ENCODE assay signal across 8 cellular contexts in genomic region chr4:38941911-38942310, GRCh38.
DNase-seq lines count a peak whose midpoint lies in the region; ATAC-seq and TF ChIP-seq lines count a peak whose summit lies in the region.
"Not testable (repeated sequence)": the region's sequence is repeated elsewhere in the genome, so short reads cannot be mapped to it uniquely, and the experiment has no call there.

No MANE protein-coding gene starts in this region.

- H3K36me3 ChIP-seq in mesenchymal stem cell (ENCODE audit: control insufficient read depth in 1 of 2, insufficient read depth in 2 of 2, low read depth in 1 of 2, low read length in 2 of 2) (peaks cover 36 to 91% of the 10 kb centered on the region in 2 experiments), rectal smooth muscle tissue (ENCODE audit: control insufficient read depth, insufficient read depth, low read length) (peaks cover 13% of the 10 kb centered on the region)

- H2AFZ ChIP-seq in mesenchymal stem cell (ENCODE audit: low read depth, low read length): not testable (repeated sequence)

- 85% methylated on average over 2 of the region's 3 CpGs for whole genome bisulfite sequencing in mesenchymal stem cell

- H2BK5ac ChIP-seq in mesenchymal stem cell (ENCODE audit: low read depth, low read length, poor library complexity, severe bottlenecking): not testable (repeated sequence)

- not testable (repeated sequence) for H3K4me3 ChIP-seq in AG04450 (ENCODE audit: low read depth, low read length); cardiac fibroblast (replicated peaks in 1 of 2; ENCODE audit: low read depth in 2 of 2, low read length in 2 of 2); rectal smooth muscle tissue (ENCODE audit: low read length)
- peak overlapping the region in 1 of 2 experiments; percentile 16 for H3K4me3 ChIP-seq in mesenchymal stem cell (ENCODE audit: insufficient read depth in 1 of 2, low read depth in 1 of 2, low read length in 2 of 2)

- peaks cover 13% of the 10 kb centered on the region for H3K79me1 ChIP-seq in mesenchymal stem cell (replicated peaks; ENCODE audit: low read length, poor library complexity, severe bottlenecking)

- peaks cover 61% of the 10 kb centered on the region for H3K4me1 Mint-ChIP-seq in activated T-cell treated with anti-CD3 and anti-CD28 coated beads, Interleukin-2, amount 50 U/mL, for 72 hours (ENCODE audit: low read depth)
- H3K4me1 Mint-ChIP-seq in stimulated activated naive B cell treated with anti-CD40 and anti-IgM and Interleukin-4, amounts not matched to agents 10 μg/mL and 1 μg/mL and 100 μg/mL, for 72 hours: peaks cover 19 to 56% of the 10 kb centered on the region in 2 donors

- H3K9ac ChIP-seq in mesenchymal stem cell (ENCODE audit: low read length): peak overlapping the region; percentile 0
- not testable (repeated sequence) for H3K9ac ChIP-seq in rectal smooth muscle tissue (ENCODE audit: low read length)

- POLR2A ChIA-PET in AG04450 (lab: Yijun Ruan, JAX): interaction anchor here (1.2 to 2.6 kb wide), 2 partner anchors 102 kb away, joined by 8 to 13 read pairs; no protein-coding TSS in a partner anchor

- not testable (repeated sequence) for H4K91ac ChIP-seq in mesenchymal stem cell (ENCODE audit: low read length)

- not testable (repeated sequence) for H3K9me3 ChIP-seq in AG04450 (ENCODE audit: control insufficient read depth, insufficient read depth, low read length); mesenchymal stem cell (ENCODE audit: control insufficient read depth, low read length)

- TF ChIP-seq CTCF in AG04450 (IDR thresholded peaks at IDR 0.05; ENCODE audit: low read depth, low read length); cardiac fibroblast (IDR thresholded peaks at IDR 0.05; ENCODE audit: low read depth, low read length): not testable (repeated sequence)

- not testable (repeated sequence) for H2AK5ac ChIP-seq in mesenchymal stem cell (ENCODE audit: low read length, severe bottlenecking)

- H3K4me2 ChIP-seq in mesenchymal stem cell (ENCODE audit: low read length, poor library complexity, severe bottlenecking): not testable (repeated sequence)

- H3K4me3 Mint-ChIP-seq in activated T-cell treated with anti-CD3 and anti-CD28 coated beads, Interleukin-2, amount 50 U/mL, for 72 hours: peak overlapping the region; percentile 65 to 77
- not testable (repeated sequence) for H3K4me3 Mint-ChIP-seq in stimulated activated naive B cell treated with anti-CD40 and anti-IgM and Interleukin-4, amounts not matched to agents 10 μg/mL and 1 μg/mL and 100 μg/mL, for 72 hours

- not testable (repeated sequence) for H3K4ac ChIP-seq in mesenchymal stem cell (ENCODE audit: low read depth in 1 of 2, low read length in 2 of 2)

- H3K36me3 Mint-ChIP-seq in activated T-cell treated with anti-CD3 and anti-CD28 coated beads, Interleukin-2, amount 50 U/mL, for 72 hours (ENCODE audit: insufficient read depth in 2 of 2): not testable (repeated sequence)
- H3K36me3 Mint-ChIP-seq in stimulated activated naive B cell treated with anti-CD40 and anti-IgM and Interleukin-4, amounts not matched to agents 10 μg/mL and 1 μg/mL and 100 μg/mL, for 72 hours: peaks cover 9 to 13% of the 10 kb centered on the region in 2 donors

- H3K18ac ChIP-seq in mesenchymal stem cell (ENCODE audit: low read depth in 1 of 2, low read length in 2 of 2): peak overlapping the region in 1 of 2 experiments; percentile 5

- H3K27me3 Mint-ChIP-seq in activated T-cell treated with anti-CD3 and anti-CD28 coated beads, Interleukin-2, amount 50 U/mL, for 72 hours (ENCODE audit: low read depth); stimulated activated naive B cell treated with anti-CD40 and anti-IgM and Interleukin-4, amounts not matched to agents 10 μg/mL and 1 μg/mL and 100 μg/mL, for 72 hours: not testable (repeated sequence)

- H2BK120ac ChIP-seq in mesenchymal stem cell (ENCODE audit: low read depth, low read length): not testable (repeated sequence)

- not testable (repeated sequence) for H2BK15ac ChIP-seq in mesenchymal stem cell (ENCODE audit: low read depth, poor library complexity, severe bottlenecking)

- not testable (repeated sequence) for DNase-seq in AG04450 (ENCODE audit: low read depth, low spot score); activated T-cell treated with anti-CD3 and anti-CD28 coated beads, Interleukin-2, amount 50 U/mL, for 72 hours; stimulated activated naive B cell treated with anti-CD40 and anti-IgM and Interleukin-4, amounts not matched to agents 10 μg/mL and 1 μg/mL and 100 μg/mL, for 72 hours
- peak; percentile 24 for DNase-seq in OCI-M1 (lab: John Stamatoyannopoulos, UW)
- DNase-seq in cardiac fibroblast (ENCODE audit: low read depth in 2 of 2): peak; percentile 39 to 78
- peak; percentile 61 for DNase-seq in fibroblast of peridontal ligament (ENCODE audit: extremely low read depth)
- DNase-seq in mesenchymal stem cell: peak; percentile 64

- not testable (repeated sequence) for ATAC-seq in activated T-cell treated with anti-CD3 and anti-CD28 coated beads, Interleukin-2, amount 50 U/mL, for 72 hours (replicated peaks in 1 of 2); stimulated activated naive B cell treated with anti-CD40 and anti-IgM and Interleukin-4, amounts not matched to agents 10 μg/mL and 1 μg/mL and 100 μg/mL, for 72 hours (replicated peaks)

- not testable (repeated sequence) for H2BK12ac ChIP-seq in mesenchymal stem cell (ENCODE audit: low read length in 2 of 2)

- CTCF ChIA-PET in AG04450 (lab: Charles Lee): not testable (repeated sequence)

- H3K14ac ChIP-seq in mesenchymal stem cell (ENCODE audit: low read length in 2 of 2): not testable (repeated sequence)

- not testable (repeated sequence) for H3K27me3 ChIP-seq in AG04450 (ENCODE audit: control insufficient read depth, insufficient read depth, low read length); mesenchymal stem cell (ENCODE audit: control insufficient read depth in 1 of 2, insufficient read depth in 1 of 2, low read length in 2 of 2); rectal smooth muscle tissue (ENCODE audit: control insufficient read depth, insufficient read depth, low read length)

- H3K27ac ChIP-seq in AG04450 (ENCODE audit: low read depth, low read length) (peak overlapping the region; percentile 34), rectal smooth muscle tissue (ENCODE audit: low read depth, low read length) (peak overlapping the region; percentile 92)
- H3K27ac ChIP-seq in mesenchymal stem cell (ENCODE audit: low read length, poor library complexity, severe bottlenecking): not testable (repeated sequence)

- H3K4me1 ChIP-seq in mesenchymal stem cell (ENCODE audit: control insufficient read depth, insufficient read depth, low read depth, low read length): not testable (repeated sequence)
- H3K4me1 ChIP-seq in rectal smooth muscle tissue (ENCODE audit: control insufficient read depth, insufficient read depth, low read length): peaks cover 19% of the 10 kb centered on the region

- H4K8ac ChIP-seq in mesenchymal stem cell (ENCODE audit: low read length): peak overlapping the region; percentile 42

- not testable (repeated sequence) for H3K9me3 Mint-ChIP-seq in activated T-cell treated with anti-CD3 and anti-CD28 coated beads, Interleukin-2, amount 50 U/mL, for 72 hours; stimulated activated naive B cell treated with anti-CD40 and anti-IgM and Interleukin-4, amounts not matched to agents 10 μg/mL and 1 μg/mL and 100 μg/mL, for 72 hours

- not testable (repeated sequence) for H3K23ac ChIP-seq in mesenchymal stem cell (ENCODE audit: low read length in 2 of 2)

- H3K27ac Mint-ChIP-seq in activated T-cell treated with anti-CD3 and anti-CD28 coated beads, Interleukin-2, amount 50 U/mL, for 72 hours: peak overlapping the region; percentile 82
- H3K27ac Mint-ChIP-seq in stimulated activated naive B cell treated with anti-CD40 and anti-IgM and Interleukin-4, amounts not matched to agents 10 μg/mL and 1 μg/mL and 100 μg/mL, for 72 hours: peak overlapping the region; percentile 14
